ENCODE assay signal across 8 cellular contexts in the genomic region with DNA sequence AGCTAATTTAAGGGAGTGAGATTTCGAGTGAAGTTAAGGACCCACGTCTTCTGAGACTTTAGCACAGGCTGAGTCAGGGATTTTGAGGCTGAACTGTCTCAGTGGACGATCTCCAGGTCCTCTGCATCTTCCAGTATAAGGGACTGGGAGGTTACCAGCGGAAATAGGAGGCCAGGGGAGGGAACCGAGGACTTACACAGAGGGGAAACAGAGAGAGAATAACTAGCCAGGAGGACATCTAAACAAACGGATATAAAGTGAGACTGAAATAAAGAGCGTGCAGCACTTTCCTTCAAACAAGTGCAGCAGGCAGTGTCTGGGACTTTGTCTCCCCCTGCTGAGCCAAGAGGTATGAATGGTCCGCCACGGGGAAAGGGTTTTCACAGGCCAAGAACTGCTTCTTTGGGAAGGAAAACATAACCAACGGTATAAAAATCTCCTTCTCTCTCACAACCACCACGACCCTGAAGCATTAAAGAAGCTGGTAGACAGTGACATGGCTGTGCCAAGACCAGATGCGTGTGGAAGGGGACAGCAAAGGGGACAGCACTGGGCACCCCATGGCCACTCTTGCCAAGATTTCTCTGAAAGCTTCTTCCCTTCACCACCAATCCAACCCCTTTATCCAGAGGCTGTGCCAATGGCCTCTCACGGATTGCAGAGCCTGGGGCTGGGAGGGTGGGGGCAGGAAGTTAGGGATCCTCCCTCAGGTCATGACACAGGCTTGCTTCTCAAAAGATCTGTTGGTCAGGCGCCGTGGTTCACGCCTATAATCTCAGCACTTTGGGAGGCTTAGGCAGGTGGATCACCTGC.
DNase-seq lines count a peak whose midpoint lies in the region; ATAC-seq, FAIRE-seq and TF ChIP-seq lines count a peak whose summit lies in the region.

No MANE protein-coding gene starts in this region.

- no peak overlapping the region for H4K5ac ChIP-seq in H1 (ENCODE audit: insufficient read length, low read depth, low read length)

- H2AFZ ChIP-seq in H1 (ENCODE audit: low read length): no peak overlapping the region
- no peak overlapping the region for H2AFZ ChIP-seq in mesenchymal stem cell (ENCODE audit: low read depth, low read length)

- H2BK12ac ChIP-seq in H1 (ENCODE audit: low read depth, low read length): no peak overlapping the region
- no peak overlapping the region for H2BK12ac ChIP-seq in mesenchymal stem cell (ENCODE audit: low read length in 2 of 2)

- DNase-seq in NCI-H226: peak; percentile 30
- peak; percentile 70 for DNase-seq in activated CD8-positive, alpha-beta T cell treated with anti-CD3 and anti-CD28 coated beads for 36 hours
- DNase-seq in H1 (ENCODE audit: low read depth in 1 of 2, low spot score in 2 of 2): peak in 1 of 2 experiments; percentile 59
- peak; percentile 70 for DNase-seq in mesenchymal stem cell
- peak; percentile 25 for DNase-seq in stimulated activated CD8-positive, alpha-beta memory T cell treated with anti-CD3 and anti-CD28 coated beads, Interleukin-4, amount 100 ng/mL, for 24 hours (ENCODE audit: low read depth)

- H2BK15ac ChIP-seq in H1 (ENCODE audit: low read length) (0 out of 2 replicates have a peak overlapping the region, but pooled peaks have one; percentile 74), mesenchymal stem cell (ENCODE audit: low read depth, poor library complexity, severe bottlenecking) (no peak overlapping the region)

- H3K27ac Mint-ChIP-seq in activated CD8-positive, alpha-beta T cell treated with anti-CD3 and anti-CD28 coated beads for 36 hours: no peak overlapping the region

- H3K27me3 Mint-ChIP-seq in activated CD8-positive, alpha-beta T cell treated with anti-CD3 and anti-CD28 coated beads for 36 hours: no peaks in the 10 kb centered on the region

- no peak overlapping the region for H3K9ac ChIP-seq in H1 (replicated peaks in 1 of 4; ENCODE audit: extremely low read depth in 1 of 4, low read depth in 3 of 4, low read length in 3 of 4)
- peak overlapping the region; percentile 58 for H3K9ac ChIP-seq in mesenchymal stem cell (ENCODE audit: low read length)

- H3K36me3 Mint-ChIP-seq in activated CD8-positive, alpha-beta T cell treated with anti-CD3 and anti-CD28 coated beads for 36 hours (ENCODE audit: low read depth): peaks cover 2% of the 10 kb centered on the region

- no peaks in the 10 kb centered on the region for H3K9me3 ChIP-seq in H1 (ENCODE audit: insufficient read depth in 2 of 2, low read depth in 1 of 2, low read length in 1 of 2)
- no peaks in the 10 kb centered on the region for H3K9me3 ChIP-seq in mesenchymal stem cell (ENCODE audit: control insufficient read depth, low read length)

- peaks cover 4 to 12% (median 6%) of the 10 kb centered on the region in 4 experiments; a peak in 6 of 7 replicates for H3K4me1 ChIP-seq in H1 (replicated peaks in 1 of 4; ENCODE audit: control insufficient read depth in 3 of 4, insufficient read depth in 4 of 4, low read length in 3 of 4)
- peaks cover 4% of the 10 kb centered on the region for H3K4me1 ChIP-seq in mesenchymal stem cell (ENCODE audit: control insufficient read depth, insufficient read depth, low read depth, low read length)

- no peaks in the 10 kb centered on the region for H4K20me1 ChIP-seq in H1 (replicated peaks in 1 of 2; ENCODE audit: control insufficient read depth in 1 of 2, insufficient read depth in 2 of 2, low read length in 2 of 2)

- peak; percentile 87 for ATAC-seq in activated CD8-positive, alpha-beta T cell treated with anti-CD3 and anti-CD28 coated beads for 36 hours
- no peak for ATAC-seq in GM19324 (IDR thresholded peaks at IDR 0.05; ENCODE audit: low FRiP score, unreplicated experiment)

- no peak overlapping the region for H3K23ac ChIP-seq in H1 (ENCODE audit: insufficient read length)
- H3K23ac ChIP-seq in mesenchymal stem cell (ENCODE audit: low read length in 2 of 2): no peak overlapping the region

- CTCF ChIA-PET in activated CD8-positive, alpha-beta T cell treated with anti-CD3 and anti-CD28 coated beads for 36 hours (lab: Charles Lee): interaction anchor here (0.6 to 1.6 kb wide), 6 partner anchors 9 to 681 kb away, joined by 3 to 5 read pairs (median 3); no protein-coding TSS in a partner anchor
- CTCF ChIA-PET in H1 (lab: Charles Lee; ENCODE audit: partially characterized antibody): interaction anchor here (0.7 to 2.7 kb wide), 22 partner anchors 10 to 408 kb away, joined by 3 to 12 read pairs (median 4); no protein-coding TSS in a partner anchor

- no peak overlapping the region for H4K8ac ChIP-seq in H1 (ENCODE audit: extremely low read depth, insufficient read depth, low read length)
- no peak overlapping the region for H4K8ac ChIP-seq in mesenchymal stem cell (ENCODE audit: low read length)

- no peak overlapping the region for H2AK5ac ChIP-seq in H1 (ENCODE audit: low read depth, low read length)
- H2AK5ac ChIP-seq in mesenchymal stem cell (ENCODE audit: low read length, severe bottlenecking): no peak overlapping the region

- no peak overlapping the region for H3K4ac ChIP-seq in H1 (replicated peaks; ENCODE audit: insufficient read length, low read depth, low read length)
- H3K4ac ChIP-seq in mesenchymal stem cell (ENCODE audit: low read depth in 1 of 2, low read length in 2 of 2): no peak overlapping the region

- H3K4me2 ChIP-seq in H1 (ENCODE audit: insufficient read depth in 1 of 2, low read depth in 2 of 2, low read length in 2 of 2) (no peak overlapping the region), mesenchymal stem cell (ENCODE audit: low read length, poor library complexity, severe bottlenecking) (no peak overlapping the region)

- H3K23me2 ChIP-seq in H1 (ENCODE audit: low read depth, low read length): no peaks in the 10 kb centered on the region

- H3K79me2 ChIP-seq in H1 (ENCODE audit: control insufficient read depth in 1 of 2, insufficient read depth in 2 of 2, low read length in 2 of 2): no peaks in the 10 kb centered on the region

- no peak overlapping the region for H3K4me3 Mint-ChIP-seq in activated CD8-positive, alpha-beta T cell treated with anti-CD3 and anti-CD28 coated beads for 36 hours

- H2BK20ac ChIP-seq in H1 (ENCODE audit: low read length): no peak overlapping the region

- H3K27me3 ChIP-seq in H1 (replicated peaks in 1 of 4; ENCODE audit: control insufficient read depth in 3 of 4, extremely low read depth in 1 of 4, insufficient read depth in 3 of 4, low read length in 3 of 4) (no peaks in the 10 kb centered on the region), mesenchymal stem cell (ENCODE audit: control insufficient read depth in 1 of 2, insufficient read depth in 1 of 2, low read length in 2 of 2) (no peaks in the 10 kb centered on the region)

- H2BK120ac ChIP-seq in H1 (replicated peaks; ENCODE audit: low read depth, low read length) (no peak overlapping the region), mesenchymal stem cell (ENCODE audit: low read depth, low read length) (no peak overlapping the region)

- WGBS in H1 (ENCODE audit: extremely low coverage in 1 of 2, insufficient coverage in 1 of 2, insufficient read length in 1 of 2, insufficient replicate concordance in 2 of 2, low coverage in 1 of 2, low lambda C conversion rate in 2 of 2, missing lambda C conversion rate in 1 of 2), 2 experiments: 70% methylated on average over 15 of the region's 16 CpGs; no CpG with 5 or more reads in 1 of the 2 experiments
- WGBS in mesenchymal stem cell: 27% methylated on average over 16 of the region's 16 CpGs

- no peak overlapping the region for H3K18ac ChIP-seq in H1 (ENCODE audit: extremely low read depth, low read length)
- no peak overlapping the region for H3K18ac ChIP-seq in mesenchymal stem cell (ENCODE audit: low read depth in 1 of 2, low read length in 2 of 2)

- H3K14ac ChIP-seq in H1 (ENCODE audit: insufficient read length) (no peak overlapping the region), mesenchymal stem cell (ENCODE audit: low read length in 2 of 2) (no peak overlapping the region)

- TF ChIP-seq POLR2A in H1 (IDR thresholded peaks at IDR 0.05; ENCODE audit: control extremely low read depth in 1 of 2, low read depth in 2 of 2, low read length in 2 of 2): no peak

- no peaks in the 10 kb centered on the region for H3K79me1 ChIP-seq in H1 (ENCODE audit: low read depth, low read length)
- H3K79me1 ChIP-seq in mesenchymal stem cell (replicated peaks; ENCODE audit: low read length, poor library complexity, severe bottlenecking): no peaks in the 10 kb centered on the region

- TF ChIP-seq EP300 in H1 (IDR thresholded peaks at IDR 0.05; ENCODE audit: borderline replicate concordance in 1 of 2, low read depth in 2 of 2, low read length in 2 of 2): no peak

- H2BK5ac ChIP-seq in H1 (ENCODE audit: low read depth, low read length) (no peak overlapping the region), mesenchymal stem cell (ENCODE audit: low read depth, low read length, poor library complexity, severe bottlenecking) (no peak overlapping the region)

- H3K9me3 Mint-ChIP-seq in activated CD8-positive, alpha-beta T cell treated with anti-CD3 and anti-CD28 coated beads for 36 hours: no peaks in the 10 kb centered on the region

- H4K91ac ChIP-seq in H1 (replicated peaks; ENCODE audit: insufficient read length, low read length) (no peak overlapping the region), mesenchymal stem cell (ENCODE audit: low read length) (no peak overlapping the region)

- TF ChIP-seq CTCF in GM12874 (IDR thresholded peaks at IDR 0.05; ENCODE audit: insufficient read depth, low read depth, low read length) (peak; percentile 67), H1 (IDR thresholded peaks at IDR 0.05; ENCODE audit: control extremely low read depth in 1 of 3, insufficient read depth in 1 of 3, low read depth in 1 of 3, low read length in 3 of 3) (peak; percentile 45 to 60 (median 49))
- peak; percentile 67 for TF ChIP-seq CTCF in activated CD8-positive, alpha-beta T cell treated with anti-CD3 and anti-CD28 coated beads for 36 hours (IDR thresholded peaks at IDR 0.05)

- H3K27ac ChIP-seq in H1 (ENCODE audit: low read depth, low read length) (no peak overlapping the region), mesenchymal stem cell (ENCODE audit: low read length, poor library complexity, severe bottlenecking) (no peak overlapping the region)

- no peak overlapping the region for H3K56ac ChIP-seq in H1 (replicated peaks; ENCODE audit: insufficient read length, low read depth, low read length)

- H3K4me1 Mint-ChIP-seq in activated CD8-positive, alpha-beta T cell treated with anti-CD3 and anti-CD28 coated beads for 36 hours (ENCODE audit: low read depth): no peaks in the 10 kb centered on the region

- peak; percentile 21 for FAIRE-seq in A204.1 (lab: Jason Lieb, UNC)
- FAIRE-seq in H1 (lab: Jason Lieb, UNC): no peak

- POLR2A ChIA-PET in activated CD8-positive, alpha-beta T cell treated with anti-CD3 and anti-CD28 coated beads for 36 hours (lab: Charles Lee): no interaction called here
- POLR2A ChIA-PET in H1 (lab: Charles Lee; ENCODE audit: partially characterized antibody): interaction anchor here (1.0 to 1.3 kb wide), 2 partner anchors 17 to 320 kb away, joined by 3 to 4 read pairs; no protein-coding TSS in a partner anchor

- H3K4me3 ChIP-seq in H1 (ENCODE audit: extremely low read depth in 1 of 4, insufficient read depth in 2 of 4, low read depth in 3 of 4, low read length in 4 of 4): no peak overlapping the region
- H3K4me3 ChIP-seq in mesenchymal stem cell (ENCODE audit: insufficient read depth in 1 of 2, low read depth in 1 of 2, low read length in 2 of 2): peak overlapping the region in 1 of 2 experiments; percentile 62

- intact Hi-C loops in activated CD8-positive, alpha-beta T cell treated with anti-CD3 and anti-CD28 coated beads for 36 hours (cut with micrococcal nuclease): no loop called here

- H3K36me3 ChIP-seq in H1 (ENCODE audit: control insufficient read depth in 2 of 4, insufficient read depth in 4 of 4, low read length in 3 of 4): no peaks in the 10 kb centered on the region
- no peaks in the 10 kb centered on the region for H3K36me3 ChIP-seq in mesenchymal stem cell (ENCODE audit: control insufficient read depth in 1 of 2, insufficient read depth in 2 of 2, low read depth in 1 of 2, low read length in 2 of 2)

- TF ChIP-seq RAD21 in H1 (IDR thresholded peaks at IDR 0.05 in 1 of 2, conservative IDR thresholded peaks at IDR 0.05 in 1 of 2; ENCODE audit: low read depth in 2 of 2, low read length in 2 of 2): peak; percentile 76 to 80
